In the genomic region with DNA sequence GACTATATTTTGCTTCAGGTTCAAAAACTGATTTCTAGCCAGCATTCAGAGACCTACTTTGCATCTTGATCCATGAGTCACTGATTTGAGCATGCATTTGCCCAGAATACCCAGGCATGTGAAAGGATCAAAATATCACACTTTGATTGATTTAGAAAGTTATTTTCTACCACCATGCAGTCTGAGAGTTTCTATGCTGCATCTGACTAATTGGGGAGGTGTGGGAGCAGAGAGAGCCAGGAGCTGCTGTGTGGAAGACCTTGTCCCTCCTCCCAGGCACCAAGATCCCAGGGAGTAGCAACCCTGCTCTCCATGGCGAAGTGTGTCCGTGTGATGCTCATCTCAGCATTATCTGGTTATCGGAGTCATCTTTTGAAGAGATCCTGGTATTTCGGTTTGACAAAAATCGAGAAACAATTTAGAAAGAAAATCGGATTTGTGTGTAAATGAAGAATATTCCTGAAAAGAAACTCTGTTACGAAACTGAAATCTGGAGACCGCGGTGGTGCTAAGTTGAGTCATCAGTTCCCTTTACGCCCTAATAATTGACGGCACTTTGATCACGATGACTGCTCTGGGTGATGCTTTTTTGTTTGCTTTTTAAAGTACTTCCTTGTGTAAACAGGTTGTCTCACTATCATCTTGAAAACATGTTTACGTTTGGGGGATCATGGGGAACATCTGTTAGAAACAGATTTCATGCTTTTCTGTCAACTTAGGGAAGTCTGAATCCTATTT, we compare ENCODE assay signal across 1 cellular context.
TF ChIP-seq lines count a peak whose summit lies in the region.

No MANE protein-coding gene starts in this region.

TF ChIP-seq in GM12878, 131 proteins besides CTCF, POLR2A, EP300 and RAD21 (continued from another document):
- TF ChIP-seq NFIC (IDR thresholded peaks at IDR 0.05; ENCODE audit: low read depth, low read length) (peak; percentile 93), JUND (IDR thresholded peaks at IDR 0.05; ENCODE audit: low read depth, low read length) (0 out of 2 replicates have a peak, but pooled peaks have one; percentile 45), SIN3A (IDR thresholded peaks at IDR 0.05; ENCODE audit: low read depth, low read length) (no peak), GABPA (IDR thresholded peaks at IDR 0.05; ENCODE audit: low read depth) (peak; percentile 67), NR2F1 (conservative IDR thresholded peaks at IDR 0.05) (no peak), RUNX3 (IDR thresholded peaks at IDR 0.05; ENCODE audit: low read length) (peak; percentile 94), POU2F2 (IDR thresholded peaks at IDR 0.05; ENCODE audit: borderline replicate concordance, low read depth, low read length) (no peak), TCF3 (IDR thresholded peaks at IDR 0.05; ENCODE audit: borderline replicate concordance, insufficient read depth, low read depth, low read length) (peak; percentile 71; the same call in 1 of the 2 replicates), JUNB (IDR thresholded peaks at IDR 0.05) (peak; percentile 93), BCL11A (IDR thresholded peaks at IDR 0.05; ENCODE audit: low read depth, low read length) (peak; percentile 95), ATF7 (IDR thresholded peaks at IDR 0.05; ENCODE audit: low read depth) (peak; percentile 35; the same call in 1 of the 2 replicates), CREM (IDR thresholded peaks at IDR 0.05; ENCODE audit: low read depth) (peak; percentile 43; the same call in 1 of the 2 replicates), EED (IDR thresholded peaks at IDR 0.05; ENCODE audit: low read depth) (peak; percentile 80), TCF7 (IDR thresholded peaks at IDR 0.05; ENCODE audit: borderline replicate concordance) (peak; percentile 72), IKZF1 (conservative IDR thresholded peaks at IDR 0.05) (peak; percentile 79), ZNF207 (IDR thresholded peaks at IDR 0.05; ENCODE audit: borderline replicate concordance) (no peak), ESRRA (IDR thresholded peaks at IDR 0.05; ENCODE audit: low read length) (no peak), RELA (IDR thresholded peaks at IDR 0.05; ENCODE audit: borderline replicate concordance, partially characterized antibody) (no peak), BHLHE40 (IDR thresholded peaks at IDR 0.05; ENCODE audit: borderline replicate concordance in 1 of 2, low read depth in 2 of 2, low read length in 1 of 2) (no peak; a peak in 1 of 4 replicates), SP1 (IDR thresholded peaks at IDR 0.05; ENCODE audit: low read depth, low read length) (peak; percentile 44), SPI1 (IDR thresholded peaks at IDR 0.05; ENCODE audit: borderline replicate concordance, insufficient read depth, low read depth, low read length) (peak; percentile 59; the same call in 1 of the 2 replicates), MXI1 (IDR thresholded peaks at IDR 0.05; ENCODE audit: low read depth, low read length) (0 out of 2 replicates have a peak, but pooled peaks have one; percentile 27), CREB1 (IDR thresholded peaks at IDR 0.05; ENCODE audit: low read depth) (0 out of 2 replicates have a peak, but pooled peaks have one; percentile 40), CBX5 (IDR thresholded peaks at IDR 0.05; ENCODE audit: low read depth) (0 out of 2 replicates have a peak, but pooled peaks have one; percentile 31), ETV6 (conservative IDR thresholded peaks at IDR 0.05 in 1 of 2, IDR thresholded peaks at IDR 0.05 in 1 of 2; ENCODE audit: borderline replicate concordance in 1 of 2, low read depth in 1 of 2) (peak in 1 of 2 experiments; percentile 76; a peak in 2 of 4 replicates), MEF2A (IDR thresholded peaks at IDR 0.05; ENCODE audit: insufficient read depth, low read depth, low read length) (peak; percentile 44; the same call in 1 of the 2 replicates), MEF2B (IDR thresholded peaks at IDR 0.05; ENCODE audit: partially characterized antibody, poor library complexity, severe bottlenecking) (peak; percentile 54), HCFC1 (IDR thresholded peaks at IDR 0.05; ENCODE audit: low read length) (no peak), GATAD2B (conservative IDR thresholded peaks at IDR 0.05; ENCODE audit: low read depth) (0 out of 2 replicates have a peak, but pooled peaks have one; percentile 34), PAX5 (IDR thresholded peaks at IDR 0.05; ENCODE audit: borderline replicate concordance, low read depth, low read length) (peak; percentile 75; the same call in 1 of the 2 replicates), SMARCA5 (IDR thresholded peaks at IDR 0.05) (no peak), HDAC6 (IDR thresholded peaks at IDR 0.05; ENCODE audit: unreplicated experiment) (no peak), FOXK2 (IDR thresholded peaks at IDR 0.05) (peak; percentile 42; the same call in 1 of the 2 replicates), MTA2 (IDR thresholded peaks at IDR 0.05; ENCODE audit: low read depth) (peak; percentile 88), SRF (IDR thresholded peaks at IDR 0.05; ENCODE audit: low read depth in 2 of 2, low read length in 2 of 2) (no peak), DPF2 (IDR thresholded peaks at IDR 0.05) (peak; percentile 80), SMAD1 (IDR thresholded peaks at IDR 0.05; ENCODE audit: low read depth, partially characterized antibody) (no peak), CHD2 (IDR thresholded peaks at IDR 0.05; ENCODE audit: borderline replicate concordance, low read depth, low read length) (0 out of 2 replicates have a peak, but pooled peaks have one; percentile 29), BRCA1 (IDR thresholded peaks at IDR 0.05; ENCODE audit: low read depth, low read length) (no peak)
- TF ChIP-seq, protein P1, sequence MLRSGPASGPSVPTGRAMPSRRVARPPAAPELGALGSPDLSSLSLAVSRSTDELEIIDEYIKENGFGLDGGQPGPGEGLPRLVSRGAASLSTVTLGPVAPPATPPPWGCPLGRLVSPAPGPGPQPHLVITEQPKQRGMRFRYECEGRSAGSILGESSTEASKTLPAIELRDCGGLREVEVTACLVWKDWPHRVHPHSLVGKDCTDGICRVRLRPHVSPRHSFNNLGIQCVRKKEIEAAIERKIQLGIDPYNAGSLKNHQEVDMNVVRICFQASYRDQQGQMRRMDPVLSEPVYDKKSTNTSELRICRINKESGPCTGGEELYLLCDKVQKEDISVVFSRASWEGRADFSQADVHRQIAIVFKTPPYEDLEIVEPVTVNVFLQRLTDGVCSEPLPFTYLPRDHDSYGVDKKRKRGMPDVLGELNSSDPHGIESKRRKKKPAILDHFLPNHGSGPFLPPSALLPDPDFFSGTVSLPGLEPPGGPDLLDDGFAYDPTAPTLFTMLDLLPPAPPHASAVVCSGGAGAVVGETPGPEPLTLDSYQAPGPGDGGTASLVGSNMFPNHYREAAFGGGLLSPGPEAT (IDR thresholded peaks at IDR 0.05; ENCODE audit: low read depth), result peak; percentile 58; the same call in 1 of the 2 replicates
- TF ChIP-seq, protein P2, sequence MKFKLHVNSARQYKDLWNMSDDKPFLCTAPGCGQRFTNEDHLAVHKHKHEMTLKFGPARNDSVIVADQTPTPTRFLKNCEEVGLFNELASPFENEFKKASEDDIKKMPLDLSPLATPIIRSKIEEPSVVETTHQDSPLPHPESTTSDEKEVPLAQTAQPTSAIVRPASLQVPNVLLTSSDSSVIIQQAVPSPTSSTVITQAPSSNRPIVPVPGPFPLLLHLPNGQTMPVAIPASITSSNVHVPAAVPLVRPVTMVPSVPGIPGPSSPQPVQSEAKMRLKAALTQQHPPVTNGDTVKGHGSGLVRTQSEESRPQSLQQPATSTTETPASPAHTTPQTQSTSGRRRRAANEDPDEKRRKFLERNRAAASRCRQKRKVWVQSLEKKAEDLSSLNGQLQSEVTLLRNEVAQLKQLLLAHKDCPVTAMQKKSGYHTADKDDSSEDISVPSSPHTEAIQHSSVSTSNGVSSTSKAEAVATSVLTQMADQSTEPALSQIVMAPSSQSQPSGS (IDR thresholded peaks at IDR 0.05; ENCODE audit: low read length), result peak; percentile 86
- TF ChIP-seq, protein P3, sequence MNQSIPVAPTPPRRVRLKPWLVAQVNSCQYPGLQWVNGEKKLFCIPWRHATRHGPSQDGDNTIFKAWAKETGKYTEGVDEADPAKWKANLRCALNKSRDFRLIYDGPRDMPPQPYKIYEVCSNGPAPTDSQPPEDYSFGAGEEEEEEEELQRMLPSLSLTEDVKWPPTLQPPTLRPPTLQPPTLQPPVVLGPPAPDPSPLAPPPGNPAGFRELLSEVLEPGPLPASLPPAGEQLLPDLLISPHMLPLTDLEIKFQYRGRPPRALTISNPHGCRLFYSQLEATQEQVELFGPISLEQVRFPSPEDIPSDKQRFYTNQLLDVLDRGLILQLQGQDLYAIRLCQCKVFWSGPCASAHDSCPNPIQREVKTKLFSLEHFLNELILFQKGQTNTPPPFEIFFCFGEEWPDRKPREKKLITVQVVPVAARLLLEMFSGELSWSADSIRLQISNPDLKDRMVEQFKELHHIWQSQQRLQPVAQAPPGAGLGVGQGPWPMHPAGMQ (IDR thresholded peaks at IDR 0.05; ENCODE audit: borderline replicate concordance), result no peak
- TF ChIP-seq, protein P4, sequence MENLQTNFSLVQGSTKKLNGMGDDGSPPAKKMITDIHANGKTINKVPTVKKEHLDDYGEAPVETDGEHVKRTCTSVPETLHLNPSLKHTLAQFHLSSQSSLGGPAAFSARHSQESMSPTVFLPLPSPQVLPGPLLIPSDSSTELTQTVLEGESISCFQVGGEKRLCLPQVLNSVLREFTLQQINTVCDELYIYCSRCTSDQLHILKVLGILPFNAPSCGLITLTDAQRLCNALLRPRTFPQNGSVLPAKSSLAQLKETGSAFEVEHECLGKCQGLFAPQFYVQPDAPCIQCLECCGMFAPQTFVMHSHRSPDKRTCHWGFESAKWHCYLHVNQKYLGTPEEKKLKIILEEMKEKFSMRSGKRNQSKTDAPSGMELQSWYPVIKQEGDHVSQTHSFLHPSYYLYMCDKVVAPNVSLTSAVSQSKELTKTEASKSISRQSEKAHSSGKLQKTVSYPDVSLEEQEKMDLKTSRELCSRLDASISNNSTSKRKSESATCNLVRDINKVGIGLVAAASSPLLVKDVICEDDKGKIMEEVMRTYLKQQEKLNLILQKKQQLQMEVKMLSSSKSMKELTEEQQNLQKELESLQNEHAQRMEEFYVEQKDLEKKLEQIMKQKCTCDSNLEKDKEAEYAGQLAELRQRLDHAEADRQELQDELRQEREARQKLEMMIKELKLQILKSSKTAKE (IDR thresholded peaks at IDR 0.05; ENCODE audit: low read depth, poor library complexity, severe bottlenecking), result no peak
- TF ChIP-seq, protein P5, sequence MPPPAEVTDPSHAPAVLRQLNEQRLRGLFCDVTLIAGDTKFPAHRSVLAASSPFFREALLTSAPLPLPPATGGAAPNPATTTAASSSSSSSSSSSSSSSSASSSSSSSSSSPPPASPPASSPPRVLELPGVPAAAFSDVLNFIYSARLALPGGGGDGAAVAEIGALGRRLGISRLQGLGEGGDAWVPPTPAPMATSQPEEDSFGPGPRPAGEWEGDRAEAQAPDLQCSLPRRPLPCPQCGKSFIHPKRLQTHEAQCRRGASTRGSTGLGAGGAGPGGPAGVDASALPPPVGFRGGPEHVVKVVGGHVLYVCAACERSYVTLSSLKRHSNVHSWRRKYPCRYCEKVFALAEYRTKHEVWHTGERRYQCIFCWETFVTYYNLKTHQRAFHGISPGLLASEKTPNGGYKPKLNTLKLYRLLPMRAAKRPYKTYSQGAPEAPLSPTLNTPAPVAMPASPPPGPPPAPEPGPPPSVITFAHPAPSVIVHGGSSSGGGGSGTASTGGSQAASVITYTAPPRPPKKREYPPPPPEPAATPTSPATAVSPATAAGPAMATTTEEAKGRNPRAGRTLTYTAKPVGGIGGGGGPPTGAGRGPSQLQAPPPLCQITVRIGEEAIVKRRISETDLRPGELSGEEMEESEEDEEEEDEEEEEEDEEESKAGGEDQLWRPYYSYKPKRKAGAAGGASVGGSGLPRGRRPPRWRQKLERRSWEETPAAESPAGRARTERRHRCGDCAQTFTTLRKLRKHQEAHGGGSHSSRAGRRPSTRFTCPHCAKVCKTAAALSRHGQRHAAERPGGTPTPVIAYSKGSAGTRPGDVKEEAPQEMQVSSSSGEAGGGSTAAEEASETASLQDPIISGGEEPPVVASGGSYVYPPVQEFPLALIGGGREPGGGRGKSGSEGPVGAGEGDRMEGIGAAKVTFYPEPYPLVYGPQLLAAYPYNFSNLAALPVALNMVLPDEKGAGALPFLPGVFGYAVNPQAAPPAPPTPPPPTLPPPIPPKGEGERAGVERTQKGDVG (CRISPR knock-in tag; IDR thresholded peaks at IDR 0.05), result no peak
- TF ChIP-seq, protein P6, sequence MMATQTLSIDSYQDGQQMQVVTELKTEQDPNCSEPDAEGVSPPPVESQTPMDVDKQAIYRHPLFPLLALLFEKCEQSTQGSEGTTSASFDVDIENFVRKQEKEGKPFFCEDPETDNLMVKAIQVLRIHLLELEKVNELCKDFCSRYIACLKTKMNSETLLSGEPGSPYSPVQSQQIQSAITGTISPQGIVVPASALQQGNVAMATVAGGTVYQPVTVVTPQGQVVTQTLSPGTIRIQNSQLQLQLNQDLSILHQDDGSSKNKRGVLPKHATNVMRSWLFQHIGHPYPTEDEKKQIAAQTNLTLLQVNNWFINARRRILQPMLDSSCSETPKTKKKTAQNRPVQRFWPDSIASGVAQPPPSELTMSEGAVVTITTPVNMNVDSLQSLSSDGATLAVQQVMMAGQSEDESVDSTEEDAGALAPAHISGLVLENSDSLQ (IDR thresholded peaks at IDR 0.05), result peak; percentile 73
- TF ChIP-seq, protein P7, sequence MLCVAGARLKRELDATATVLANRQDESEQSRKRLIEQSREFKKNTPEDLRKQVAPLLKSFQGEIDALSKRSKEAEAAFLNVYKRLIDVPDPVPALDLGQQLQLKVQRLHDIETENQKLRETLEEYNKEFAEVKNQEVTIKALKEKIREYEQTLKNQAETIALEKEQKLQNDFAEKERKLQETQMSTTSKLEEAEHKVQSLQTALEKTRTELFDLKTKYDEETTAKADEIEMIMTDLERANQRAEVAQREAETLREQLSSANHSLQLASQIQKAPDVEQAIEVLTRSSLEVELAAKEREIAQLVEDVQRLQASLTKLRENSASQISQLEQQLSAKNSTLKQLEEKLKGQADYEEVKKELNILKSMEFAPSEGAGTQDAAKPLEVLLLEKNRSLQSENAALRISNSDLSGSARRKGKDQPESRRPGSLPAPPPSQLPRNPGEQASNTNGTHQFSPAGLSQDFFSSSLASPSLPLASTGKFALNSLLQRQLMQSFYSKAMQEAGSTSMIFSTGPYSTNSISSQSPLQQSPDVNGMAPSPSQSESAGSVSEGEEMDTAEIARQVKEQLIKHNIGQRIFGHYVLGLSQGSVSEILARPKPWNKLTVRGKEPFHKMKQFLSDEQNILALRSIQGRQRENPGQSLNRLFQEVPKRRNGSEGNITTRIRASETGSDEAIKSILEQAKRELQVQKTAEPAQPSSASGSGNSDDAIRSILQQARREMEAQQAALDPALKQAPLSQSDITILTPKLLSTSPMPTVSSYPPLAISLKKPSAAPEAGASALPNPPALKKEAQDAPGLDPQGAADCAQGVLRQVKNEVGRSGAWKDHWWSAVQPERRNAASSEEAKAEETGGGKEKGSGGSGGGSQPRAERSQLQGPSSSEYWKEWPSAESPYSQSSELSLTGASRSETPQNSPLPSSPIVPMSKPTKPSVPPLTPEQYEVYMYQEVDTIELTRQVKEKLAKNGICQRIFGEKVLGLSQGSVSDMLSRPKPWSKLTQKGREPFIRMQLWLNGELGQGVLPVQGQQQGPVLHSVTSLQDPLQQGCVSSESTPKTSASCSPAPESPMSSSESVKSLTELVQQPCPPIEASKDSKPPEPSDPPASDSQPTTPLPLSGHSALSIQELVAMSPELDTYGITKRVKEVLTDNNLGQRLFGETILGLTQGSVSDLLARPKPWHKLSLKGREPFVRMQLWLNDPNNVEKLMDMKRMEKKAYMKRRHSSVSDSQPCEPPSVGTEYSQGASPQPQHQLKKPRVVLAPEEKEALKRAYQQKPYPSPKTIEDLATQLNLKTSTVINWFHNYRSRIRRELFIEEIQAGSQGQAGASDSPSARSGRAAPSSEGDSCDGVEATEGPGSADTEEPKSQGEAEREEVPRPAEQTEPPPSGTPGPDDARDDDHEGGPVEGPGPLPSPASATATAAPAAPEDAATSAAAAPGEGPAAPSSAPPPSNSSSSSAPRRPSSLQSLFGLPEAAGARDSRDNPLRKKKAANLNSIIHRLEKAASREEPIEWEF (IDR thresholded peaks at IDR 0.05; ENCODE audit: insufficient replicate concordance, low read depth, low read length), result peak; percentile 53
